1 cellular context compared by ENCODE assay signal in genomic region chr4:158670975-158671664, GRCh38.
TF ChIP-seq lines count a peak whose summit lies in the region.

No MANE protein-coding gene starts in this region.

TF ChIP-seq in HepG2, 621 proteins besides CTCF, POLR2A, EP300 and RAD21 (continued from another document and continues in another):
- TF ChIP-seq AKNA (CRISPR knock-in tag; IDR thresholded peaks at IDR 0.05; ENCODE audit: borderline replicate concordance), result no peak
- TF ChIP-seq ATF2 (CRISPR knock-in tag; IDR thresholded peaks at IDR 0.05), result no peak
- no peak for TF ChIP-seq ZNF75D (CRISPR knock-in tag; IDR thresholded peaks at IDR 0.05; ENCODE audit: borderline replicate concordance)
- TF ChIP-seq ZNF556 (CRISPR knock-in tag; IDR thresholded peaks at IDR 0.05; ENCODE audit: borderline replicate concordance), result no peak
- TF ChIP-seq ZBTB3 (CRISPR knock-in tag; IDR thresholded peaks at IDR 0.05; ENCODE audit: borderline replicate concordance, low read depth), result no peak
- 0 out of 2 replicates have a peak, but pooled peaks have one; percentile 56 for TF ChIP-seq ZNF775 (CRISPR knock-in tag; IDR thresholded peaks at IDR 0.05; ENCODE audit: borderline replicate concordance)
- TF ChIP-seq ZFX (CRISPR knock-in tag; IDR thresholded peaks at IDR 0.05; ENCODE audit: low read depth), result peak; percentile 39; the same call in 1 of the 2 replicates
- TF ChIP-seq ZNF224 (CRISPR knock-in tag; IDR thresholded peaks at IDR 0.05), result 0 out of 2 replicates have a peak, but pooled peaks have one; percentile 7
- TF ChIP-seq ZBTB46 (CRISPR knock-in tag; IDR thresholded peaks at IDR 0.05; ENCODE audit: borderline replicate concordance), result 0 out of 2 replicates have a peak, but pooled peaks have one; percentile 37
- TF ChIP-seq TGIF2 (CRISPR knock-in tag; IDR thresholded peaks at IDR 0.05), result 0 out of 2 replicates have a peak, but pooled peaks have one; percentile 43
- peak; percentile 59; the same call in 1 of the 2 replicates for TF ChIP-seq MEIS1 (CRISPR knock-in tag; IDR thresholded peaks at IDR 0.05; ENCODE audit: borderline replicate concordance)
- 0 out of 2 replicates have a peak, but pooled peaks have one; percentile 20 for TF ChIP-seq CENPBD1 (CRISPR knock-in tag; IDR thresholded peaks at IDR 0.05; ENCODE audit: borderline replicate concordance, low read depth)
- no peak for TF ChIP-seq USF2 (IDR thresholded peaks at IDR 0.05; ENCODE audit: low read depth, low read length)
- peak; percentile 48; the same call in 1 of the 2 replicates for TF ChIP-seq USF2 (CRISPR knock-in tag; IDR thresholded peaks at IDR 0.05; ENCODE audit: borderline replicate concordance)
- no peak for TF ChIP-seq ZNF646 (CRISPR knock-in tag; IDR thresholded peaks at IDR 0.05)
- no peak for TF ChIP-seq ZNF296 (CRISPR knock-in tag; conservative IDR thresholded peaks at IDR 0.05)
- no peak; the same call in 1 of the 2 replicates for TF ChIP-seq ZNF564 (CRISPR knock-in tag; IDR thresholded peaks at IDR 0.05)
- no peak for TF ChIP-seq FOXO4 (CRISPR knock-in tag; conservative IDR thresholded peaks at IDR 0.05)
- TF ChIP-seq JUN (CRISPR knock-in tag; IDR thresholded peaks at IDR 0.05), result no peak
- TF ChIP-seq DNMT1 (CRISPR knock-in tag; IDR thresholded peaks at IDR 0.05), result no peak
- no peak for TF ChIP-seq CBFB (CRISPR knock-in tag; IDR thresholded peaks at IDR 0.05)
- TF ChIP-seq DMAP1 (CRISPR knock-in tag; IDR thresholded peaks at IDR 0.05), result peak; percentile 14; the same call in 1 of the 2 replicates
- peak; percentile 85 for TF ChIP-seq TFAP4 (IDR thresholded peaks at IDR 0.05; ENCODE audit: borderline replicate concordance, low read depth)
- TF ChIP-seq IRX3 (CRISPR knock-in tag; IDR thresholded peaks at IDR 0.05; ENCODE audit: borderline replicate concordance, low read depth), result no peak
- TF ChIP-seq THAP7 (CRISPR knock-in tag; IDR thresholded peaks at IDR 0.05), result peak; percentile 16; the same call in 1 of the 2 replicates
- 0 out of 2 replicates have a peak, but pooled peaks have one; percentile 15 for TF ChIP-seq HDAC2 (CRISPR knock-in tag; IDR thresholded peaks at IDR 0.05)
- TF ChIP-seq HIC2 (CRISPR knock-in tag; IDR thresholded peaks at IDR 0.05; ENCODE audit: low read depth), result no peak
